In genomic region chr2:156659694-156660093, GRCh38 we compare ENCODE assay signal across 9 cellular contexts.
"Had no signal": no experiment of that assay in that cellular context is flagged by ENCODE, and none has a peak within 500 bp of the region (broad histone marks: within the 10 kb centered on the region; RNA-seq: fewer than 3 reads in every experiment).

No MANE protein-coding gene starts in this region.

- H3K4me3 Mint-ChIP-seq: H9 had no signal

- DNase-seq: GOT3, H9, HCEC 1CT, IMR-90, Kasumi-1, KG1 had no signal

- H3K27ac ChIP-seq: HL-60 had no signal

- ATAC-seq: K562 had no signal

- H3K4me3 ChIP-seq: K562 had no signal

- FAIRE-seq: H54, K562 had no signal
